Comparison of ENCODE assay signal across 15 cellular contexts in genomic region chr1:224629965-224630364, GRCh38.
"Had no signal": no experiment of that assay in that cellular context is flagged by ENCODE, and none has a peak within 500 bp of the region (broad histone marks: within the 10 kb centered on the region; RNA-seq: fewer than 3 reads in every experiment).

No MANE protein-coding gene starts in this region.

- H3K9me3 ChIP-seq: right atrium auricular region, thoracic aorta had no signal

- H3K27ac Mint-ChIP-seq: activated CD8-positive, alpha-beta memory T cell treated with anti-CD3 and anti-CD28 coated beads, Interleukin-2, amount 10 ng/mL, durations not matched to agents 7 days and 5 days; activated naive CD8-positive, alpha-beta T cell treated with anti-CD3 and anti-CD28 coated beads for 36 hours; activated T-cell treated with anti-CD3 and anti-CD28 coated beads, Interleukin-2, amount 50 U/mL, for 24 hours; stimulated activated naive CD8-positive, alpha-beta T cell treated with anti-CD3 and anti-CD28 coated beads, Interleukin-15, amount 100 ng/mL, for 72 hours had no signal

- H3K4me1 Mint-ChIP-seq: activated naive CD8-positive, alpha-beta T cell treated with anti-CD3 and anti-CD28 coated beads for 36 hours had no signal

- H3K4me3 Mint-ChIP-seq: activated CD8-positive, alpha-beta memory T cell treated with anti-CD3 and anti-CD28 coated beads, Interleukin-2, amount 10 ng/mL, durations not matched to agents 7 days and 5 days; activated naive CD8-positive, alpha-beta T cell treated with anti-CD3 and anti-CD28 coated beads for 36 hours; activated T-cell treated with anti-CD3 and anti-CD28 coated beads, Interleukin-2, amount 50 U/mL, for 24 hours; stimulated activated naive CD8-positive, alpha-beta T cell treated with anti-CD3 and anti-CD28 coated beads, Interleukin-15, amount 100 ng/mL, for 72 hours had no signal

- H3K4me1 ChIP-seq: right atrium auricular region had no signal

- H3K9me3 Mint-ChIP-seq: activated naive CD8-positive, alpha-beta T cell treated with anti-CD3 and anti-CD28 coated beads for 36 hours; activated T-cell treated with anti-CD3 and anti-CD28 coated beads, Interleukin-2, amount 50 U/mL, for 24 hours; stimulated activated naive CD8-positive, alpha-beta T cell treated with anti-CD3 and anti-CD28 coated beads, Interleukin-15, amount 100 ng/mL, for 72 hours had no signal

- ATAC-seq: activated CD8-positive, alpha-beta memory T cell treated with anti-CD3 and anti-CD28 coated beads, Interleukin-2, amount 10 ng/mL, durations not matched to agents 7 days and 5 days; stimulated activated naive CD8-positive, alpha-beta T cell treated with anti-CD3 and anti-CD28 coated beads, Interleukin-15, amount 100 ng/mL, for 72 hours had no signal

- FAIRE-seq: bronchial epithelial cell had no signal

- H3K36me3 Mint-ChIP-seq: activated CD8-positive, alpha-beta memory T cell treated with anti-CD3 and anti-CD28 coated beads, Interleukin-2, amount 10 ng/mL, durations not matched to agents 7 days and 5 days; activated naive CD8-positive, alpha-beta T cell treated with anti-CD3 and anti-CD28 coated beads for 36 hours had no signal

- H3K27me3 Mint-ChIP-seq: activated T-cell treated with anti-CD3 and anti-CD28 coated beads, Interleukin-2, amount 50 U/mL, for 24 hours had no signal

- H3K36me3 ChIP-seq: right atrium auricular region, thoracic aorta had no signal

- DNase-seq: activated CD4-positive, alpha-beta T cell treated with anti-CD3 and anti-CD28 coated beads for 1 hour; activated CD4-positive, alpha-beta T cell treated with anti-CD3 and anti-CD28 coated beads, Interleukin-2, amount 50 U/mL, for 48 hours; activated CD8-positive, alpha-beta memory T cell treated with anti-CD3 and anti-CD28 coated beads, Interleukin-2, amount 10 ng/mL, durations not matched to agents 7 days and 5 days; activated gamma-delta T cell; activated naive CD8-positive, alpha-beta T cell treated with anti-CD3 and anti-CD28 coated beads for 36 hours; activated T-cell treated with anti-CD3 and anti-CD28 coated beads, Interleukin-2, amount 50 U/mL, for 24 hours; dorsolateral prefrontal cortex; hippocampal formation; kidney glomerular epithelial cell; stimulated activated CD4-positive, alpha-beta T cell treated with anti-CD3 and anti-CD28 coated beads, Interleukin-4, amount 100 ng/mL, for 4 hours; stimulated activated naive CD8-positive, alpha-beta T cell treated with anti-CD3 and anti-CD28 coated beads, Interleukin-15, amount 100 ng/mL, for 72 hours had no signal

- H3K27ac ChIP-seq: dorsolateral prefrontal cortex, right atrium auricular region, skin epidermis, thoracic aorta had no signal

- H3K4me3 ChIP-seq: dorsolateral prefrontal cortex, right atrium auricular region, skin epidermis, thoracic aorta had no signal

- H3K27me3 ChIP-seq: dorsolateral prefrontal cortex, right atrium auricular region had no signal
